Comparison of ENCODE assay signal across 15 cellular contexts in genomic region chr20:26163890-26164289, GRCh38.
DNase-seq lines count a peak whose midpoint lies in the region; ATAC-seq and TF ChIP-seq lines count a peak whose summit lies in the region.
"Had no signal": no experiment of that assay in that cellular context is flagged by ENCODE, and none has a peak within 500 bp of the region (broad histone marks: within the 10 kb centered on the region; RNA-seq: fewer than 3 reads in every experiment).

No MANE protein-coding gene starts in this region.

- H3K4me3 ChIP-seq in AG09309 (ENCODE audit: control insufficient read depth, low read depth, low read length) = no peak overlapping the region
- H3K4me3 ChIP-seq in prostate gland = no peak overlapping the region
- no peak overlapping the region for H3K4me3 ChIP-seq in colonic mucosa

- H3K9me3 ChIP-seq in prostate gland (no peaks in the 10 kb centered on the region), colonic mucosa (no peaks in the 10 kb centered on the region)

- H3K36me3 Mint-ChIP-seq in chondrocyte (ENCODE audit: low read depth) = no peaks in the 10 kb centered on the region
- H3K36me3 Mint-ChIP-seq: immature natural killer cell, type B pancreatic cell had no signal

- H3K36me3 ChIP-seq in prostate gland = no peaks in the 10 kb centered on the region
- H3K36me3 ChIP-seq in colonic mucosa = no peaks in the 10 kb centered on the region

- no peaks in the 10 kb centered on the region for H3K27me3 Mint-ChIP-seq in chondrocyte (ENCODE audit: low read depth)
- H3K27me3 Mint-ChIP-seq: activated naive CD8-positive, alpha-beta T cell had no signal

- peaks cover 64% of the 10 kb centered on the region for H3K4me1 Mint-ChIP-seq in chondrocyte (ENCODE audit: low read depth)
- H3K4me1 Mint-ChIP-seq: immature natural killer cell, T-helper 17 cell had no signal

- WGBS in prostate gland = 82% methylated on average over 2 of the region's 2 CpGs

- ATAC-seq in HG02840 (IDR thresholded peaks at IDR 0.05; ENCODE audit: low FRiP score, unreplicated experiment) = no peak
- ATAC-seq: T-helper 17 cell had no signal

- TF ChIP-seq CTCF in AG09309 (IDR thresholded peaks at IDR 0.05; ENCODE audit: control insufficient read depth, insufficient read depth, low read depth, low read length, missing control alignments) (no peak), chondrocyte (IDR thresholded peaks at IDR 0.05) (no peak), prostate gland (IDR thresholded peaks at IDR 0.05) (no peak), colonic mucosa (IDR thresholded peaks at IDR 0.05) (no peak)

- H3K4me3 Mint-ChIP-seq in chondrocyte (ENCODE audit: unreplicated experiment) = no peak overlapping the region
- H3K4me3 Mint-ChIP-seq: activated naive CD8-positive, alpha-beta T cell; immature natural killer cell; T-helper 17 cell; type B pancreatic cell had no signal

- peak; percentile 55 for DNase-seq in AG09309 (ENCODE audit: low read depth)
- no peak for DNase-seq in chondrocyte (ENCODE audit: low spot score)
- peak; percentile 88 for DNase-seq in kidney tubule cell (ENCODE audit: low spot score)
- no peak for DNase-seq in DMS153 treated with DMSO at 0.1 percent for 48 hours (lab: John Stamatoyannopoulos, UW; ENCODE audit: unreplicated experiment)
- DNase-seq in prostate gland (ENCODE audit: low spot score) = no peak
- DNase-seq in colonic mucosa = no peak
- DNase-seq: activated CD8-positive, alpha-beta memory T cell treated with anti-CD3 and anti-CD28 coated beads for 24 hours; effector memory CD4-positive, alpha-beta T cell; immature natural killer cell; T-helper 17 cell had no signal

- no peak for TF ChIP-seq EP300 in Ishikawa (IDR thresholded peaks at IDR 0.05; ENCODE audit: borderline replicate concordance)

- no peaks in the 10 kb centered on the region for H3K9me3 Mint-ChIP-seq in chondrocyte (ENCODE audit: low read depth)
- H3K9me3 Mint-ChIP-seq: type B pancreatic cell had no signal

- H3K27ac ChIP-seq in prostate gland = no peak overlapping the region
- H3K27ac ChIP-seq in colonic mucosa = no peak overlapping the region
- H3K27ac ChIP-seq: C4-2B had no signal

- intact Hi-C loops in prostate gland (cut with DNase I) (no loop called here), colonic mucosa (cut with DNase I) (no loop called here)

- no peak overlapping the region for H3K9ac ChIP-seq in colonic mucosa (ENCODE audit: low read depth in 2 of 2, low read length in 2 of 2)

- no peaks in the 10 kb centered on the region for H3K27me3 ChIP-seq in prostate gland (replicated peaks; ENCODE audit: insufficient read depth)
- H3K27me3 ChIP-seq in colonic mucosa = no peaks in the 10 kb centered on the region

- no peak for TF ChIP-seq POLR2A in prostate gland (IDR thresholded peaks at IDR 0.05)

- TF ChIP-seq RAD21 in Ishikawa (IDR thresholded peaks at IDR 0.05; ENCODE audit: low read depth) = no peak

- peak overlapping the region; percentile 82 for H3K27ac Mint-ChIP-seq in chondrocyte (ENCODE audit: unreplicated experiment)
- H3K27ac Mint-ChIP-seq: activated naive CD8-positive, alpha-beta T cell; immature natural killer cell; T-helper 17 cell; type B pancreatic cell had no signal

- H3K4me1 ChIP-seq in prostate gland (replicated peaks) = no peaks in the 10 kb centered on the region
- H3K4me1 ChIP-seq in colonic mucosa = no peaks in the 10 kb centered on the region

TF ChIP-seq in Ishikawa, 13 proteins besides CTCF, POLR2A, EP300 and RAD21:
- TF ChIP-seq NFIC (IDR thresholded peaks at IDR 0.05) (no peak), EGR1 (IDR thresholded peaks at IDR 0.05) (no peak), FOXM1 (IDR thresholded peaks at IDR 0.05; ENCODE audit: borderline replicate concordance, low read depth) (no peak), CEBPB (IDR thresholded peaks at IDR 0.05) (no peak), TEAD4 (IDR thresholded peaks at IDR 0.05) (peak; percentile 71)
- TF ChIP-seq, protein P1, sequence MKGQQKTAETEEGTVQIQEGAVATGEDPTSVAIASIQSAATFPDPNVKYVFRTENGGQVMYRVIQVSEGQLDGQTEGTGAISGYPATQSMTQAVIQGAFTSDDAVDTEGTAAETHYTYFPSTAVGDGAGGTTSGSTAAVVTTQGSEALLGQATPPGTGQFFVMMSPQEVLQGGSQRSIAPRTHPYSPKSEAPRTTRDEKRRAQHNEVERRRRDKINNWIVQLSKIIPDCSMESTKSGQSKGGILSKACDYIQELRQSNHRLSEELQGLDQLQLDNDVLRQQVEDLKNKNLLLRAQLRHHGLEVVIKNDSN (IDR thresholded peaks at IDR 0.05) = no peak
- TF ChIP-seq, protein P2, sequence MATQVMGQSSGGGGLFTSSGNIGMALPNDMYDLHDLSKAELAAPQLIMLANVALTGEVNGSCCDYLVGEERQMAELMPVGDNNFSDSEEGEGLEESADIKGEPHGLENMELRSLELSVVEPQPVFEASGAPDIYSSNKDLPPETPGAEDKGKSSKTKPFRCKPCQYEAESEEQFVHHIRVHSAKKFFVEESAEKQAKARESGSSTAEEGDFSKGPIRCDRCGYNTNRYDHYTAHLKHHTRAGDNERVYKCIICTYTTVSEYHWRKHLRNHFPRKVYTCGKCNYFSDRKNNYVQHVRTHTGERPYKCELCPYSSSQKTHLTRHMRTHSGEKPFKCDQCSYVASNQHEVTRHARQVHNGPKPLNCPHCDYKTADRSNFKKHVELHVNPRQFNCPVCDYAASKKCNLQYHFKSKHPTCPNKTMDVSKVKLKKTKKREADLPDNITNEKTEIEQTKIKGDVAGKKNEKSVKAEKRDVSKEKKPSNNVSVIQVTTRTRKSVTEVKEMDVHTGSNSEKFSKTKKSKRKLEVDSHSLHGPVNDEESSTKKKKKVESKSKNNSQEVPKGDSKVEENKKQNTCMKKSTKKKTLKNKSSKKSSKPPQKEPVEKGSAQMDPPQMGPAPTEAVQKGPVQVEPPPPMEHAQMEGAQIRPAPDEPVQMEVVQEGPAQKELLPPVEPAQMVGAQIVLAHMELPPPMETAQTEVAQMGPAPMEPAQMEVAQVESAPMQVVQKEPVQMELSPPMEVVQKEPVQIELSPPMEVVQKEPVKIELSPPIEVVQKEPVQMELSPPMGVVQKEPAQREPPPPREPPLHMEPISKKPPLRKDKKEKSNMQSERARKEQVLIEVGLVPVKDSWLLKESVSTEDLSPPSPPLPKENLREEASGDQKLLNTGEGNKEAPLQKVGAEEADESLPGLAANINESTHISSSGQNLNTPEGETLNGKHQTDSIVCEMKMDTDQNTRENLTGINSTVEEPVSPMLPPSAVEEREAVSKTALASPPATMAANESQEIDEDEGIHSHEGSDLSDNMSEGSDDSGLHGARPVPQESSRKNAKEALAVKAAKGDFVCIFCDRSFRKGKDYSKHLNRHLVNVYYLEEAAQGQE (IDR thresholded peaks at IDR 0.05; ENCODE audit: low read depth) = no peak

Comparison
In these comparisons a context has a peak if more than half of its experiments do, and no peak if none do; other contexts are left out.
1. DNase-seq: peak in AG09309 (single experiment) and kidney tubule cell (single experiment); none in chondrocyte (single experiment), DMS153 treated with DMSO at 0.1 percent for 48 hours (single experiment), prostate gland (single experiment) and colonic mucosa (single experiment).